In the genomic region with DNA sequence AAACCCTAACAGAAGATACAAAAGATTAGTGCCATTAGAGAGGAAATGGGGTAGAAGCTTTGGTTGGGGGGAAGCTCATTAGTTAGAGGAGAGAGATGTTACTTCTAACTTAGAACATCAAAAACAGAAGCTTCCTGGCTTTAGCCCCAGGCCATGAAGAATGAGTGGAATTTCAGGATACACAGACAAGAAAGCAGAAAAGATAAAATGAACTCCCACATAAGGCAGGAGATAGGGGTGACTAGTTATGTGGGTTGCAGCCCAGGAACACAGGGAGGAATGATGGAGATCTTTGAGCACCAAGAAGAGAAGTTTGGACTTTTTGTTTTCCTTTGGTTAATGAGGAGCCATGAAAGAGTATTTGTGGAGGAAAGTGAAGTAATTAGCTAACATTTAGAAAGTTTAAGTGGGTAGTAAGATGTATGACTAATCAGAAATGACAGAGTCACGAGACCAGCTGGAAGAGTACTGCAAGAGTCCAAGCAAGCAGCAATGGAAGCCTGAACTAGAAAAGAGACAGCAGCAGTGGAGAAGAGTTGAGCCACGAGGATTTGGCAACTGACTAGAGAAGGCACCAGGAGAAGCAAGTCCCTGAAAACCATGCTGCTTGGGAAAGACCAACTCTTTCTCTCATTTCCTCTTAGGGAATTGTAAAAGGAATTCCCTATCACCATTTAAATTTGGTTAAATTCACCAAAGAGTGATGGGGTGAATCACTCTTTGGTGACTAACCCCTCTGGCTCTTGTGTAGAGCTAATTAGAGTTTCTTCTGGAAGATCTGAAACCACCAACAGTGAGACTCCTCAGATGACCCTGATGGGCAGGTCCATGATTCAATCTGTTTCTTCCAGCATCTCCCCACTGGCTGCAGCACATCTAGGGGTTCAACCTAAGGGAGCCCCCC, we compare ENCODE assay signal across 10 cellular contexts.
DNase-seq lines count a peak whose midpoint lies in the region; ATAC-seq and TF ChIP-seq lines count a peak whose summit lies in the region.
"Had no signal": no experiment of that assay in that cellular context is flagged by ENCODE, and none has a peak within 500 bp of the region (broad histone marks: within the 10 kb centered on the region; RNA-seq: fewer than 3 reads in every experiment).

No MANE protein-coding gene starts in this region.

- TF ChIP-seq RAD21 in IMR-90 (IDR thresholded peaks at IDR 0.05; ENCODE audit: low read length) = no peak; the same call in 1 of the 2 replicates

- no peaks in the 10 kb centered on the region for H3K9me3 ChIP-seq in IMR-90 (ENCODE audit: control insufficient read depth, insufficient read depth, low read length)

- no peaks in the 10 kb centered on the region for H3K27me3 ChIP-seq in IMR-90 (ENCODE audit: control insufficient read depth, insufficient read depth, low read length)
- no peaks in the 10 kb centered on the region for H3K27me3 ChIP-seq in brain microvascular endothelial cell (replicated peaks)

- peaks cover 36% of the 10 kb centered on the region for H3K4me1 ChIP-seq in IMR-90 (ENCODE audit: control insufficient read depth, insufficient read depth, low read length)

- peak overlapping the region; percentile 98 for H3K56ac ChIP-seq in IMR-90 (ENCODE audit: extremely low read depth, insufficient read depth, low read length)

- H3K9ac ChIP-seq in IMR-90 (ENCODE audit: low read depth, low read length) = no peak overlapping the region

- no peak for TF ChIP-seq CTCF in AG09319 (IDR thresholded peaks at IDR 0.05; ENCODE audit: low read depth, low read length)
- TF ChIP-seq CTCF in IMR-90 (conservative IDR thresholded peaks at IDR 0.05; ENCODE audit: low read depth, low read length) = no peak
- TF ChIP-seq CTCF in brain microvascular endothelial cell (IDR thresholded peaks at IDR 0.05; ENCODE audit: low read depth, low read length, missing control alignments) = no peak
- TF ChIP-seq CTCF in mesothelial cell of epicardium (IDR thresholded peaks at IDR 0.05; ENCODE audit: unreplicated experiment) = no peak

- peak overlapping the region; percentile 94 for H3K4ac ChIP-seq in IMR-90 (ENCODE audit: low read depth, low read length)

- H2AK9ac ChIP-seq in IMR-90 (replicated peaks; ENCODE audit: low read depth, low read length, poor library complexity) = peak overlapping the region; percentile 90

- H3K14ac ChIP-seq in IMR-90 (replicated peaks; ENCODE audit: low read depth, low read length) = peak overlapping the region; percentile 95

- peak overlapping the region; percentile 96 for H3K27ac ChIP-seq in IMR-90 (ENCODE audit: insufficient read depth, low read length)
- H3K27ac ChIP-seq in brain microvascular endothelial cell = peak overlapping the region; percentile 81

- peak overlapping the region; percentile 96 for H2BK20ac ChIP-seq in IMR-90 (ENCODE audit: low read depth, low read length)

- H3K4me3 ChIP-seq in IMR-90 (ENCODE audit: insufficient read depth, low read depth, low read length) (no peak overlapping the region), brain microvascular endothelial cell (ENCODE audit: low read depth, low read length) (no peak overlapping the region)
- H3K4me3 ChIP-seq: skin epidermis had no signal

- peak overlapping the region; percentile 97 for H2AK5ac ChIP-seq in IMR-90 (ENCODE audit: low read depth, low read length)

- H4K91ac ChIP-seq in IMR-90 (ENCODE audit: insufficient read depth, low read depth, low read length) = peak overlapping the region; percentile 97

- intact Hi-C loops in IMR-90 (cut with micrococcal nuclease) = loop anchor here (5.0 to 10.0 kb wide), 2 partner anchors 132 to 251 kb away; a partner anchor contains a TSS

- CTCF ChIA-PET in IMR-90 (lab: Yijun Ruan, JAX) = interaction anchor here (0.8 to 1.7 kb wide), 8 partner anchors 8 to 332 kb away, joined by 3 to 7 read pairs (median 4); no protein-coding TSS in a partner anchor

- DNase-seq in AG09319 (ENCODE audit: extremely low read depth, low read depth) = peak; percentile 62
- peak; percentile 91 for DNase-seq in IMR-90
- peak; percentile 75 for DNase-seq in brain microvascular endothelial cell
- DNase-seq in mesothelial cell of epicardium (ENCODE audit: low spot score in 2 of 2, unreplicated experiment in 2 of 2) = no peak
- DNase-seq in globus pallidus (ENCODE audit: low spot score) = no peak
- no peak for DNase-seq in anterior cingulate cortex (lab: John Stamatoyannopoulos, UW)
- DNase-seq: stimulated activated naive B cell treated with anti-CD40 and anti-IgM and Interleukin-4, amounts not matched to agents 10 μg/mL and 1 μg/mL and 100 μg/mL, for 72 hours had no signal

- peak overlapping the region; percentile 98 for H2BK5ac ChIP-seq in IMR-90 (ENCODE audit: low read depth, low read length, poor library complexity, severe bottlenecking)

- no peaks in the 10 kb centered on the region for H3K9me3 Mint-ChIP-seq in mesothelial cell of epicardium
- H3K9me3 Mint-ChIP-seq: stimulated activated naive B cell treated with anti-CD40 and anti-IgM and Interleukin-4, amounts not matched to agents 10 μg/mL and 1 μg/mL and 100 μg/mL, for 72 hours had no signal

- H3K4me1 Mint-ChIP-seq in mesothelial cell of epicardium = peaks cover 66% of the 10 kb centered on the region

- peaks cover 3% of the 10 kb centered on the region; the same call in 1 of the 2 replicates for H4K20me1 ChIP-seq in IMR-90 (ENCODE audit: insufficient read depth, low read length)

- peaks cover 2 to 47% of the 10 kb centered on the region in 2 experiments; a peak in 2 of 4 replicates for H3K79me1 ChIP-seq in IMR-90 (ENCODE audit: low read depth in 1 of 2, low read length in 2 of 2)

- H2BK15ac ChIP-seq in IMR-90 (ENCODE audit: low read depth, low read length) = peak overlapping the region; percentile 87

- BruUV-seq in IMR-90 (replicated peaks; lab: Mats Ljungman, UMichigan) = no TSS peak

- H3K9me1 ChIP-seq in IMR-90 (ENCODE audit: insufficient read depth, low read length) = peaks cover 43% of the 10 kb centered on the region

- H2AFZ ChIP-seq in IMR-90 (replicated peaks; ENCODE audit: low read length, poor library complexity) = peak overlapping the region; percentile 77

- H3K36me3 Mint-ChIP-seq in mesothelial cell of epicardium = no peaks in the 10 kb centered on the region
- H3K36me3 Mint-ChIP-seq: stimulated activated naive B cell treated with anti-CD40 and anti-IgM and Interleukin-4, amounts not matched to agents 10 μg/mL and 1 μg/mL and 100 μg/mL, for 72 hours had no signal

- WGBS in IMR-90 (ENCODE audit: extremely low coverage in 2 of 2, insufficient read length in 1 of 2), 2 experiments = 0% methylated on average over 1 of the region's 2 CpGs; no CpG with 5 or more reads in 1 of the 2 experiments

- peak overlapping the region; percentile 99 for H3K23ac ChIP-seq in IMR-90 (ENCODE audit: low read depth, low read length)

- H3K27me3 Mint-ChIP-seq in mesothelial cell of epicardium (ENCODE audit: low read depth) = no peaks in the 10 kb centered on the region

- TF ChIP-seq POLR2A in IMR-90 (IDR thresholded peaks at IDR 0.05; ENCODE audit: low read depth, low read length) = no peak

- H4K5ac ChIP-seq in IMR-90 (ENCODE audit: low read depth, low read length) = peak overlapping the region; percentile 79

- peak overlapping the region; percentile 73 to 95 for H4K8ac ChIP-seq in IMR-90 (ENCODE audit: low read depth in 2 of 2, low read length in 2 of 2)

- POLR2A ChIA-PET in IMR-90 (lab: Charles Lee; ENCODE audit: unreplicated experiment) = interaction anchor here (0.6 to 1.0 kb wide), 2 partner anchors 90 to 111 kb away, joined by 3 read pairs; no protein-coding TSS in a partner anchor

- peak overlapping the region; percentile 73 for H3K27ac Mint-ChIP-seq in mesothelial cell of epicardium
- H3K27ac Mint-ChIP-seq: stimulated activated naive B cell treated with anti-CD40 and anti-IgM and Interleukin-4, amounts not matched to agents 10 μg/mL and 1 μg/mL and 100 μg/mL, for 72 hours had no signal

- no peak overlapping the region for H3K4me3 Mint-ChIP-seq in mesothelial cell of epicardium
- H3K4me3 Mint-ChIP-seq: stimulated activated naive B cell treated with anti-CD40 and anti-IgM and Interleukin-4, amounts not matched to agents 10 μg/mL and 1 μg/mL and 100 μg/mL, for 72 hours had no signal

- H2BK120ac ChIP-seq in IMR-90 (ENCODE audit: low read depth, low read length) = peak overlapping the region; percentile 97

- ATAC-seq in IMR-90 (ENCODE audit: low read depth) (peak; percentile 66), GM21423 (IDR thresholded peaks at IDR 0.05; ENCODE audit: unreplicated experiment) (no peak), HG02981 (IDR thresholded peaks at IDR 0.05; ENCODE audit: unreplicated experiment) (no peak)
- ATAC-seq: stimulated activated naive B cell treated with anti-CD40 and anti-IgM and Interleukin-4, amounts not matched to agents 10 μg/mL and 1 μg/mL and 100 μg/mL, for 72 hours had no signal

- dilution Hi-C loops in IMR-90 (cut with HindIII; ENCODE audit: low sequenced_read_pairs, unreplicated experiment) = no loop called here

- H3K4me2 ChIP-seq in IMR-90 (ENCODE audit: low read depth, low read length) = peak overlapping the region; percentile 70

- H3K36me3 ChIP-seq in IMR-90 (ENCODE audit: control insufficient read depth, insufficient read depth, low read length) (no peaks in the 10 kb centered on the region), brain microvascular endothelial cell (replicated peaks) (no peaks in the 10 kb centered on the region)

- in situ Hi-C loops in IMR-90 (cut with MboI; ENCODE audit: low sequenced_read_pairs) (no loop called here), brain microvascular endothelial cell (cut with HindIII; ENCODE audit: low pct_ligation_motif_present, low sequenced_read_pairs) (no loop called here)

- H3K18ac ChIP-seq in IMR-90 (ENCODE audit: low read depth, low read length) = peak overlapping the region; percentile 93

TF ChIP-seq in IMR-90, 13 proteins besides CTCF, POLR2A, EP300 and RAD21:
- TF ChIP-seq MXI1 (IDR thresholded peaks at IDR 0.05; ENCODE audit: borderline replicate concordance, low read depth, low read length) (peak; percentile 41; the same call in 1 of the 2 replicates), BHLHE40 (IDR thresholded peaks at IDR 0.05; ENCODE audit: low read depth, low read length) (peak; percentile 98), FOS (IDR thresholded peaks at IDR 0.05; ENCODE audit: low read depth, low read length) (peak; percentile 81), CEBPB (IDR thresholded peaks at IDR 0.05; ENCODE audit: low read depth, low read length) (no peak), RCOR1 (IDR thresholded peaks at IDR 0.05; ENCODE audit: insufficient replicate concordance, low read length) (no peak), NFE2L2 (IDR thresholded peaks at IDR 0.05; ENCODE audit: low read depth, low read length) (0 out of 2 replicates have a peak, but pooled peaks have one; percentile 7)
- TF ChIP-seq, protein P1, sequence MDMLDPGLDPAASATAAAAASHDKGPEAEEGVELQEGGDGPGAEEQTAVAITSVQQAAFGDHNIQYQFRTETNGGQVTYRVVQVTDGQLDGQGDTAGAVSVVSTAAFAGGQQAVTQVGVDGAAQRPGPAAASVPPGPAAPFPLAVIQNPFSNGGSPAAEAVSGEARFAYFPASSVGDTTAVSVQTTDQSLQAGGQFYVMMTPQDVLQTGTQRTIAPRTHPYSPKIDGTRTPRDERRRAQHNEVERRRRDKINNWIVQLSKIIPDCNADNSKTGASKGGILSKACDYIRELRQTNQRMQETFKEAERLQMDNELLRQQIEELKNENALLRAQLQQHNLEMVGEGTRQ (IDR thresholded peaks at IDR 0.05; ENCODE audit: low read depth, low read length) = peak; percentile 70
TF ChIP-seq in IMR-90: peak in this region for 5.

Comparison
In these comparisons a context has a peak if more than half of its experiments do, and no peak if none do; other contexts are left out.
1. DNase-seq: peak in AG09319 (single experiment), IMR-90 (single experiment) and brain microvascular endothelial cell (single experiment); none in mesothelial cell of epicardium (0 of 2), globus pallidus (single experiment) and anterior cingulate cortex (0 of 58).